In genomic region chr15:78771020-78771419, GRCh38 we compare ENCODE assay signal across 1 cellular context. TPM values are rescaled to one million over a fixed set of nuclear protein-coding genes. Genes with fewer than 3 reads are reported as not detected.
"Had no signal": no experiment of that assay in that cellular context is flagged by ENCODE, and none has a peak within 500 bp of the region (broad histone marks: within the 10 kb centered on the region; RNA-seq: fewer than 3 reads in every experiment).

No MANE protein-coding gene starts in this region.

RNA-seq across cellular contexts. Expression of gene ADAMTS7, which starts 40.2 kb away (rescaled TPM):
- polyA plus RNA-seq: immature natural killer cell had no signal
